ENCODE assay signal across 8 cellular contexts in the genomic region with DNA sequence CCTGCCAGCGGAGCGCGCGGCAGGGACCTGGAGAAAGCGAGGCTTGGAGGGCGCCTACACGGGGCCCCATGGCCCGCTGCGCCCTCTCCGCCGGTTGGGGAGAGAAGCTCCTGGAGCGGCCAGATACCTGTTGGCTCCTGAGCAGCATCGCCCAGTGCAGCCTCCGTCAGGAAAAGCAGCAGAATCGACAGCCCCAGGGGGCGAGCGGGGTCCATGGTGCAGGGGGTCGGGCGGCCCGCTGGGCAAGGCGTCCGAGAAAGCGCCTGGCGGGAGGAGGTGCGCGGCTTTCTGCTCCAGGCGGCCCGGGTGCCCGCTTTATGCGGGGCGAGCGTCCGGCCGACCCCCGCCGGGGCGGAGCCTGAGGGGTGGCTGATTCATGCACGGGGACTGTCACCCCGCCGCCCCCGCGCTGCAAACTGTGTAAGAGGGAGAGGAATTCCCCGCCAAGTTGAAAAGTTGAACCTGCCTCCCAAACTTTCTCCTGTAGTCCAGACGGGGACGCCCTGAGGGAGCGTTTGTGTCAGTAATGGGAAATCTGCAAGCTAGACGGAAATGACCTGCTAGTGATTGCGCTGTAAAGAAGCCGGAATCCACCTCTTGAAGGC. TPM values are rescaled to one million over a fixed set of nuclear protein-coding genes. Genes with fewer than 3 reads are reported as not detected.
DNase-seq lines count a peak whose midpoint lies in the region; ATAC-seq and TF ChIP-seq lines count a peak whose summit lies in the region.

A gene with protein sequence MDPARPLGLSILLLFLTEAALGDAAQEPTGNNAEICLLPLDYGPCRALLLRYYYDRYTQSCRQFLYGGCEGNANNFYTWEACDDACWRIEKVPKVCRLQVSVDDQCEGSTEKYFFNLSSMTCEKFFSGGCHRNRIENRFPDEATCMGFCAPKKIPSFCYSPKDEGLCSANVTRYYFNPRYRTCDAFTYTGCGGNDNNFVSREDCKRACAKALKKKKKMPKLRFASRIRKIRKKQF (minus strand): TSS at position 290 of the 605 bp plus-strand sequence. CDS start 75 bp downstream, at position 215.

- H2BK120ac ChIP-seq in mesendoderm (ENCODE audit: low read depth, low read length), result no peak within 1 kb of the TSS

- no peak within 1 kb of the TSS for H2AK5ac ChIP-seq in mesendoderm (ENCODE audit: low read length)

- intact Hi-C loops in OCI-LY7 (cut with micrococcal nuclease; ENCODE audit: unreplicated experiment), result no loop called here

- no peaks in the 10 kb centered on the region for H4K20me1 ChIP-seq in OCI-LY7 (ENCODE audit: insufficient read depth, low read length)

- H2AFZ ChIP-seq in OCI-LY7 (ENCODE audit: low read length), result no peak within 1 kb of the TSS

- H4K5ac ChIP-seq in mesendoderm (ENCODE audit: low read length), result no peak within 1 kb of the TSS

- ATAC-seq in GM21737 (IDR thresholded peaks at IDR 0.05; ENCODE audit: unreplicated experiment), result peak; percentile 45

- no peak within 1 kb of the TSS for H2BK15ac ChIP-seq in mesendoderm (replicated peaks; ENCODE audit: low read depth)

- H3K56ac ChIP-seq in mesendoderm (ENCODE audit: low read length), result peak within 1 kb of the TSS; percentile 79

- H3K18ac ChIP-seq in mesendoderm (ENCODE audit: low read length), result peak within 1 kb of the TSS; percentile 7

- H3K4me2 ChIP-seq in OCI-LY7 (ENCODE audit: low read length) (peak within 1 kb of the TSS; percentile 18; the same call in 1 of the 2 replicates), mesendoderm (ENCODE audit: low read length) (peak within 1 kb of the TSS; percentile 63)

- H2BK5ac ChIP-seq in mesendoderm (ENCODE audit: low read length), result no peak within 1 kb of the TSS

- no peak within 1 kb of the TSS for H3K4ac ChIP-seq in mesendoderm (ENCODE audit: low read depth, low read length)

- H3K4me3 ChIP-seq in OCI-LY7 (ENCODE audit: low read depth, low read length, poor library complexity, severe bottlenecking) (no peak within 1 kb of the TSS), mesendoderm (ENCODE audit: low read length) (peak within 1 kb of the TSS; percentile 40), thymus (ENCODE audit: low read length) (peak within 1 kb of the TSS; percentile 32)

- DNase-seq in EL (peak; percentile 89), OCI-LY7 (ENCODE audit: low spot score) (no peak), ecto neural progenitor cell (ENCODE audit: low spot score) (peak; percentile 70), mesendoderm (peak; percentile 84), medulla oblongata (ENCODE audit: extremely low spot score) (no peak)
- DNase-seq in stimulated activated naive CD4-positive, alpha-beta T cell treated with Interleukin-2 at 50 U/mL for 16 hours (lab: John Stamatoyannopoulos, UW), result no peak

- peak within 1 kb of the TSS; percentile 52 for H3K9ac ChIP-seq in mesendoderm (ENCODE audit: low read length)

- no CpG with 5 or more reads among the region's 49 CpGs for WGBS in mesendoderm (ENCODE audit: extremely low coverage, insufficient coverage, low lambda C conversion rate)
- whole genome bisulfite sequencing in thymus, result 2% methylated on average over 49 of the region's 49 CpGs

- H4K8ac ChIP-seq in mesendoderm (ENCODE audit: low read depth, low read length), result no peak within 1 kb of the TSS

- H3K27me3 ChIP-seq in mesendoderm (ENCODE audit: insufficient read depth, low read length, poor library complexity) (no peaks in the 10 kb centered on the region), thymus (ENCODE audit: control insufficient read depth, insufficient read depth) (peaks cover 21% of the 10 kb centered on the region)

- H3K79me1 ChIP-seq in mesendoderm (ENCODE audit: low read length), result no peaks in the 10 kb centered on the region

- no peak within 1 kb of the TSS for H3K23ac ChIP-seq in mesendoderm (ENCODE audit: low read length)

- H3K4me1 ChIP-seq in OCI-LY7 (ENCODE audit: insufficient read depth, low read length, poor library complexity, severe bottlenecking) (no peaks in the 10 kb centered on the region), mesendoderm (ENCODE audit: control insufficient read depth, low read depth, low read length) (no peaks in the 10 kb centered on the region), thymus (ENCODE audit: control insufficient read depth, insufficient read depth, low read length) (no peaks in the 10 kb centered on the region)

- no peaks in the 10 kb centered on the region for H3K79me2 ChIP-seq in OCI-LY7 (ENCODE audit: insufficient read depth, low read depth, low read length)
- H3K79me2 ChIP-seq in mesendoderm (ENCODE audit: control insufficient read depth, insufficient read depth, low read length), result no peaks in the 10 kb centered on the region

- CTCF ChIA-PET in OCI-LY7 (lab: Charles Lee; ENCODE audit: unreplicated experiment), result no interaction called here

- H3K27ac ChIP-seq in OCI-LY7 (ENCODE audit: low read depth, low read length, poor library complexity, severe bottlenecking), result no peak within 1 kb of the TSS
- no peak within 1 kb of the TSS for H3K27ac ChIP-seq in mesendoderm (ENCODE audit: low read depth, low read length)
- H3K27ac ChIP-seq in thymus (ENCODE audit: low read depth), result no peak within 1 kb of the TSS

- H3K36me3 ChIP-seq in OCI-LY7 (ENCODE audit: insufficient read depth, low read length), result no peaks in the 10 kb centered on the region
- no peaks in the 10 kb centered on the region for H3K36me3 ChIP-seq in mesendoderm (ENCODE audit: control insufficient read depth, insufficient read depth, low read length)
- no peaks in the 10 kb centered on the region for H3K36me3 ChIP-seq in thymus (ENCODE audit: control insufficient read depth, insufficient read depth)

- POLR2A ChIA-PET in OCI-LY7 (lab: Charles Lee), result no interaction called here

- TF ChIP-seq CTCF in OCI-LY7 (conservative IDR thresholded peaks at IDR 0.05; ENCODE audit: low read length), result no peak

- H3K9me3 ChIP-seq in OCI-LY7 (ENCODE audit: low read length) (no peaks in the 10 kb centered on the region), thymus (ENCODE audit: control insufficient read depth) (no peaks in the 10 kb centered on the region)

- no TSS peak for BruUV-seq in OCI-LY7 (replicated peaks; lab: Mats Ljungman, UMichigan)

- H3K9me2 ChIP-seq in OCI-LY7 (ENCODE audit: insufficient read depth, low read length), result no peaks in the 10 kb centered on the region

RNA-seq across cellular contexts. Expression of the gene that starts here (rescaled TPM):
- total RNA-seq in OCI-LY7 (2014; rRNA removed; shearing (Covaris generic)), result not detected in 2 replicates
- total RNA-seq in OCI-LY7 (2022), result not detected in 2 replicates
- polyA plus RNA-seq in mesendoderm (2013, experiment 1 of 2), result 36.3 TPM
- 35.0 TPM for polyA plus RNA-seq in mesendoderm (2013, experiment 2 of 2)
- 21.3 TPM for polyA plus RNA-seq in thymus

Comparison
In these comparisons a context has a peak if more than half of its experiments do, and no peak if none do; other contexts are left out.
1. DNase-seq: peak in EL (single experiment), ecto neural progenitor cell (single experiment) and mesendoderm (single experiment); none in OCI-LY7 (single experiment), stimulated activated naive CD4-positive, alpha-beta T cell treated with Interleukin-2 at 50 U/mL for 16 hours (single experiment) and medulla oblongata (single experiment).